Comparison of ENCODE assay signal across 6 cellular contexts in the genomic region with DNA sequence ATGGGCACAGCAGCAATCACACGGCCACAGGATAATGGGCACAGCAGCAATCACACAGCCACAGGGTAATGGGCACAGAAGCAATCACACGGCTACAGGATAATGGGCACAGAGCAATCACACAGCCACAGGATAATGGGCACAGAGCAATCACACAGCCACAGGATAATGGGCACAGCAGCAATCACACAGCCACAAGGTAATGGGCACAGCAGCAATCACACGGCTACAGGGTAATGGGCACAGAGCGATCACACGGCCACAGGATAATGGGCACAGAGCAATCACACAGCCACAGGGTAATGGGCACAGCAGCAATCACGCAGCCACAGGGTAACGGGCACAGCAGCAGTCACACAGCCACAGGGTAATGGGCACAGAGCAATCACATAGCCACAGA. TPM values are rescaled to one million over a fixed set of nuclear protein-coding genes. Genes with fewer than 3 reads are reported as not detected.
DNase-seq lines count a peak whose midpoint lies in the region; ATAC-seq and TF ChIP-seq lines count a peak whose summit lies in the region.
"Not testable (repeated sequence)": the region's sequence is repeated elsewhere in the genome, so short reads cannot be mapped to it uniquely, and the experiment has no call there.

No MANE protein-coding gene starts in this region.

- H3K36me3 Mint-ChIP-seq in CD8-positive, alpha-beta T cell = peaks cover 44% of the 10 kb centered on the region
- H3K36me3 Mint-ChIP-seq in activated CD4-positive, alpha-beta memory T cell treated with anti-CD3 and anti-CD28 coated beads for 36 hours = peaks cover 34% of the 10 kb centered on the region
- H3K36me3 Mint-ChIP-seq in activated naive CD4-positive, alpha-beta T cell treated with anti-CD3 and anti-CD28 coated beads, Interleukin-2, amount 50 U/mL, for 24 hours = peaks cover 14% of the 10 kb centered on the region
- H3K36me3 Mint-ChIP-seq in central memory CD8-positive, alpha-beta T cell (ENCODE audit: insufficient read depth) = peaks cover 25% of the 10 kb centered on the region
- H3K36me3 Mint-ChIP-seq in neural crest cell (ENCODE audit: low read depth) = peaks cover 27% of the 10 kb centered on the region

- H3K4me3 Mint-ChIP-seq in CD8-positive, alpha-beta T cell = not testable (repeated sequence)
- H3K4me3 Mint-ChIP-seq in activated CD4-positive, alpha-beta memory T cell treated with anti-CD3 and anti-CD28 coated beads for 36 hours = peak overlapping the region; percentile 0
- H3K4me3 Mint-ChIP-seq in activated naive CD4-positive, alpha-beta T cell treated with anti-CD3 and anti-CD28 coated beads, Interleukin-2, amount 50 U/mL, for 24 hours = peak overlapping the region; percentile 98
- peak overlapping the region; percentile 26 for H3K4me3 Mint-ChIP-seq in central memory CD8-positive, alpha-beta T cell
- peak overlapping the region; percentile 93 for H3K4me3 Mint-ChIP-seq in neural crest cell

- H3K27me3 Mint-ChIP-seq in CD8-positive, alpha-beta T cell (ENCODE audit: low read depth); activated CD4-positive, alpha-beta memory T cell treated with anti-CD3 and anti-CD28 coated beads for 36 hours; activated naive CD4-positive, alpha-beta T cell treated with anti-CD3 and anti-CD28 coated beads, Interleukin-2, amount 50 U/mL, for 24 hours; central memory CD8-positive, alpha-beta T cell; neural crest cell (ENCODE audit: low read depth): not testable (repeated sequence)

- H3K4me1 ChIP-seq in CD8-positive, alpha-beta T cell (ENCODE audit: insufficient read depth, low read length) = peaks cover 28% of the 10 kb centered on the region
- peaks cover 18% of the 10 kb centered on the region for H3K4me1 ChIP-seq in OCI-LY7 (ENCODE audit: insufficient read depth, low read length, poor library complexity, severe bottlenecking)

- not testable (repeated sequence) for H3K4me3 ChIP-seq in CD8-positive, alpha-beta T cell (ENCODE audit: low read depth, low read length)
- H3K4me3 ChIP-seq in OCI-LY7 (ENCODE audit: low read depth, low read length, poor library complexity, severe bottlenecking) = peak overlapping the region; percentile 75

- H2AFZ ChIP-seq in OCI-LY7 (ENCODE audit: low read length) = not testable (repeated sequence)

- H3K9me3 Mint-ChIP-seq in CD8-positive, alpha-beta T cell; activated CD4-positive, alpha-beta memory T cell treated with anti-CD3 and anti-CD28 coated beads for 36 hours; activated naive CD4-positive, alpha-beta T cell treated with anti-CD3 and anti-CD28 coated beads, Interleukin-2, amount 50 U/mL, for 24 hours; central memory CD8-positive, alpha-beta T cell; neural crest cell: not testable (repeated sequence)

- not testable (repeated sequence) for TF ChIP-seq CTCF in CD8-positive, alpha-beta T cell (IDR thresholded peaks at IDR 0.05); OCI-LY7 (conservative IDR thresholded peaks at IDR 0.05; ENCODE audit: low read length); neural crest cell (conservative IDR thresholded peaks at IDR 0.05)

- peak overlapping the region; percentile 64 for H3K27ac Mint-ChIP-seq in CD8-positive, alpha-beta T cell
- H3K27ac Mint-ChIP-seq in activated CD4-positive, alpha-beta memory T cell treated with anti-CD3 and anti-CD28 coated beads for 36 hours; central memory CD8-positive, alpha-beta T cell (ENCODE audit: low read depth); neural crest cell (ENCODE audit: unreplicated experiment): not testable (repeated sequence)
- H3K27ac Mint-ChIP-seq in activated naive CD4-positive, alpha-beta T cell treated with anti-CD3 and anti-CD28 coated beads, Interleukin-2, amount 50 U/mL, for 24 hours = peak overlapping the region; percentile 66

- H3K4me1 Mint-ChIP-seq in CD8-positive, alpha-beta T cell (ENCODE audit: low read depth) = peaks cover 41% of the 10 kb centered on the region
- peaks cover 35% of the 10 kb centered on the region for H3K4me1 Mint-ChIP-seq in activated CD4-positive, alpha-beta memory T cell treated with anti-CD3 and anti-CD28 coated beads for 36 hours (ENCODE audit: low read depth)
- peaks cover 41% of the 10 kb centered on the region for H3K4me1 Mint-ChIP-seq in activated naive CD4-positive, alpha-beta T cell treated with anti-CD3 and anti-CD28 coated beads, Interleukin-2, amount 50 U/mL, for 24 hours
- peaks cover 43% of the 10 kb centered on the region for H3K4me1 Mint-ChIP-seq in central memory CD8-positive, alpha-beta T cell
- H3K4me1 Mint-ChIP-seq in neural crest cell = peaks cover 37% of the 10 kb centered on the region

- BruUV-seq in OCI-LY7 (replicated peaks; lab: Mats Ljungman, UMichigan) = not testable (repeated sequence)

- ATAC-seq in CD8-positive, alpha-beta T cell; central memory CD8-positive, alpha-beta T cell (replicated peaks; ENCODE audit: extremely low read depth, poor library complexity, severe bottlenecking): not testable (repeated sequence)

- H4K20me1 ChIP-seq in OCI-LY7 (ENCODE audit: insufficient read depth, low read length) = not testable (repeated sequence)

- not testable (repeated sequence) for H3K27me3 ChIP-seq in CD8-positive, alpha-beta T cell (ENCODE audit: insufficient read depth, low read length)

- DNase-seq in CD8-positive, alpha-beta T cell; OCI-LY7 (ENCODE audit: low spot score); activated CD4-positive, alpha-beta memory T cell treated with anti-CD3 and anti-CD28 coated beads for 36 hours; central memory CD8-positive, alpha-beta T cell (ENCODE audit: low spot score in 2 of 2); neural crest cell (ENCODE audit: low read depth, low spot score): not testable (repeated sequence)

- not testable (repeated sequence) for H3K9me2 ChIP-seq in OCI-LY7 (ENCODE audit: insufficient read depth, low read length)

- H3K79me2 ChIP-seq in OCI-LY7 (ENCODE audit: insufficient read depth, low read depth, low read length) = peaks cover 53% of the 10 kb centered on the region

- POLR2A ChIA-PET in CD8-positive, alpha-beta T cell (lab: Charles Lee) = interaction anchor here (1.8 kb wide), 1 partner anchor 32 kb away, joined by 7 read pairs; a partner anchor contains a TSS
- POLR2A ChIA-PET in OCI-LY7 (lab: Charles Lee); activated CD4-positive, alpha-beta memory T cell treated with anti-CD3 and anti-CD28 coated beads for 36 hours (lab: Charles Lee): not testable (repeated sequence)

- CTCF ChIA-PET in CD8-positive, alpha-beta T cell (lab: Charles Lee) = interaction anchor here (1.1 kb wide), 1 partner anchor 247 kb away, joined by 3 read pairs; a partner anchor contains a TSS
- CTCF ChIA-PET in OCI-LY7 (lab: Charles Lee; ENCODE audit: unreplicated experiment); activated CD4-positive, alpha-beta memory T cell treated with anti-CD3 and anti-CD28 coated beads for 36 hours (lab: Charles Lee): not testable (repeated sequence)

- H3K27ac ChIP-seq in CD8-positive, alpha-beta T cell (ENCODE audit: low read depth, low read length); OCI-LY7 (ENCODE audit: low read depth, low read length, poor library complexity, severe bottlenecking): not testable (repeated sequence)

- H3K36me3 ChIP-seq in CD8-positive, alpha-beta T cell (ENCODE audit: insufficient read depth, low read length) = peaks cover 24% of the 10 kb centered on the region
- H3K36me3 ChIP-seq in OCI-LY7 (ENCODE audit: insufficient read depth, low read length) = peaks cover 60% of the 10 kb centered on the region

- not testable (repeated sequence) for H3K9me3 ChIP-seq in CD8-positive, alpha-beta T cell (ENCODE audit: low read length); OCI-LY7 (ENCODE audit: low read length)

- intact Hi-C loops in CD8-positive, alpha-beta T cell (cut with DNase I, micrococcal nuclease); OCI-LY7 (cut with micrococcal nuclease; ENCODE audit: unreplicated experiment); activated CD4-positive, alpha-beta memory T cell treated with anti-CD3 and anti-CD28 coated beads for 36 hours (cut with micrococcal nuclease): not testable (repeated sequence)

- H3K4me2 ChIP-seq in OCI-LY7 (ENCODE audit: low read length) = peak overlapping the region; percentile 86; the same call in 1 of the 2 replicates

RNA-seq across cellular contexts. Expression of a gene that starts 2.7 kb away (rescaled TPM):
- 10 to 100 TPM; 19.1 to 19.2 TPM for total RNA-seq in CD8-positive, alpha-beta T cell
- total RNA-seq in OCI-LY7 (2014; rRNA removed; shearing (Covaris generic)) = 36.3 and 40.2 TPM in 2 replicates
- 53.6 and 56.1 TPM in 2 replicates for total RNA-seq in OCI-LY7 (2022)
- 10 to 100 TPM; 38.8 to 39.6 TPM for total RNA-seq in activated CD4-positive, alpha-beta memory T cell treated with anti-CD3 and anti-CD28 coated beads for 36 hours
- total RNA-seq in neural crest cell = 36.1 and 37.3 TPM in 2 replicates

RNA-seq across cellular contexts. Expression of a gene that starts 17.0 kb away (rescaled TPM):
- 1 to 10 TPM; 1.5 to 3.2 TPM for total RNA-seq in CD8-positive, alpha-beta T cell
- total RNA-seq in OCI-LY7 (2014; rRNA removed; shearing (Covaris generic)) = 4.0 and 8.3 TPM in 2 replicates
- total RNA-seq in OCI-LY7 (2022) (8.1 and 11.7 TPM in 2 replicates), neural crest cell (20.9 and 22.5 TPM in 2 replicates)
- 1 to 10 TPM; 6.9 to 8.4 TPM for total RNA-seq in activated CD4-positive, alpha-beta memory T cell treated with anti-CD3 and anti-CD28 coated beads for 36 hours

RNA-seq across cellular contexts. Expression of a gene that starts 32.7 kb away (rescaled TPM):
- 10 to 100 TPM; 80.7 to 86.2 TPM for total RNA-seq in CD8-positive, alpha-beta T cell
- 48.4 and 80.2 TPM in 2 replicates for total RNA-seq in OCI-LY7 (2014; rRNA removed; shearing (Covaris generic))
- total RNA-seq in OCI-LY7 (2022) (79.7 and 86.8 TPM in 2 replicates), neural crest cell (114 and 124 TPM in 2 replicates)
- total RNA-seq in activated CD4-positive, alpha-beta memory T cell treated with anti-CD3 and anti-CD28 coated beads for 36 hours = 10 to 100 TPM; 56.3 to 66.5 TPM

RNA-seq across cellular contexts. Expression of a gene that starts 32.8 kb away (rescaled TPM):
- 10 to 100 TPM; 47.4 to 49.7 TPM for total RNA-seq in CD8-positive, alpha-beta T cell
- total RNA-seq in OCI-LY7 (2014; rRNA removed; shearing (Covaris generic)) = 35.8 and 47.1 TPM in 2 replicates
- total RNA-seq in OCI-LY7 (2022) (24.0 and 29.5 TPM in 2 replicates), neural crest cell (21.2 and 22.2 TPM in 2 replicates)
- total RNA-seq in activated CD4-positive, alpha-beta memory T cell treated with anti-CD3 and anti-CD28 coated beads for 36 hours = 10 to 100 TPM; 24.6 to 26.1 TPM

RNA-seq across cellular contexts. Expression of a gene that starts 34.7 kb away (rescaled TPM):
- total RNA-seq in CD8-positive, alpha-beta T cell = 10 to 100 TPM; 49.3 to 51.5 TPM
- 12.5 and 12.6 TPM in 2 replicates for total RNA-seq in OCI-LY7 (2014; rRNA removed; shearing (Covaris generic))
- total RNA-seq in OCI-LY7 (2022) = 59.7 and 69.7 TPM in 2 replicates
- total RNA-seq in activated CD4-positive, alpha-beta memory T cell treated with anti-CD3 and anti-CD28 coated beads for 36 hours = 10 to 100 TPM; 57.1 to 59.9 TPM
- 67.2 and 68.8 TPM in 2 replicates for total RNA-seq in neural crest cell
